ENCODE assay signal across 23 cellular contexts in genomic region chr2:71462056-71462605, GRCh38. TPM values are rescaled to one million over a fixed set of nuclear protein-coding genes. Genes with fewer than 3 reads are reported as not detected.
DNase-seq lines count a peak whose midpoint lies in the region; ATAC-seq, FAIRE-seq and TF ChIP-seq lines count a peak whose summit lies in the region.
"Had no signal": no experiment of that assay in that cellular context is flagged by ENCODE, and none has a peak within 500 bp of the region (broad histone marks: within the 10 kb centered on the region; RNA-seq: fewer than 3 reads in every experiment).

No MANE protein-coding gene starts in this region.

- no peak overlapping the region for H3K4me2 ChIP-seq in H1 (ENCODE audit: insufficient read depth in 1 of 2, low read depth in 2 of 2, low read length in 2 of 2)
- H3K4me2 ChIP-seq in neuronal stem cell (ENCODE audit: insufficient read depth, low read length, poor library complexity, severe bottlenecking), result no peak overlapping the region

- H3K4me1 ChIP-seq in H1 (replicated peaks in 1 of 4; ENCODE audit: control insufficient read depth in 3 of 4, insufficient read depth in 4 of 4, low read length in 3 of 4) (peaks cover 0 to 20% (median 7%) of the 10 kb centered on the region in 4 experiments; a peak in 5 of 7 replicates), neuronal stem cell (ENCODE audit: control insufficient read depth in 2 of 2, insufficient read depth in 1 of 2, low read depth in 1 of 2, low read length in 2 of 2) (peaks cover 11 to 12% of the 10 kb centered on the region in 2 donors)
- H3K4me1 ChIP-seq: HAP-1 had no signal

- no peak overlapping the region for H3K23ac ChIP-seq in H1 (ENCODE audit: insufficient read length)
- H3K23ac ChIP-seq in neuronal stem cell (ENCODE audit: low read depth, low read length, poor library complexity), result no peak overlapping the region

- H2BK5ac ChIP-seq in H1 (ENCODE audit: low read depth, low read length) (no peak overlapping the region), neuronal stem cell (ENCODE audit: low read length) (no peak overlapping the region)

- H2AK5ac ChIP-seq in H1 (ENCODE audit: low read depth, low read length) (no peak overlapping the region), neuronal stem cell (ENCODE audit: low read depth, low read length) (no peak overlapping the region)

- H3K36me3 ChIP-seq in H1 (ENCODE audit: control insufficient read depth in 2 of 4, insufficient read depth in 4 of 4, low read length in 3 of 4) (no peaks in the 10 kb centered on the region), neuronal stem cell (replicated peaks in 1 of 2; ENCODE audit: control insufficient read depth in 2 of 2, insufficient read depth in 2 of 2, low read length in 2 of 2) (no peaks in the 10 kb centered on the region)
- H3K36me3 ChIP-seq: HAP-1, Peyer's patch had no signal

- H3K79me1 ChIP-seq in H1 (ENCODE audit: low read depth, low read length), result no peaks in the 10 kb centered on the region
- no peaks in the 10 kb centered on the region for H3K79me1 ChIP-seq in neuronal stem cell (ENCODE audit: low read depth, low read length)

- peak overlapping the region; percentile 41; the same call in 1 of the 2 replicates for H2BK12ac ChIP-seq in H1 (ENCODE audit: low read depth, low read length)
- H2BK12ac ChIP-seq in neuronal stem cell (ENCODE audit: low read length), result peak overlapping the region; percentile 64

- peaks cover 15% of the 10 kb centered on the region; the same call in 1 of the 2 replicates for H3K23me2 ChIP-seq in H1 (ENCODE audit: low read depth, low read length)

- H3K27me3 ChIP-seq in H1 (replicated peaks in 1 of 4; ENCODE audit: control insufficient read depth in 3 of 4, extremely low read depth in 1 of 4, insufficient read depth in 3 of 4, low read length in 3 of 4) (peaks cover 34 to 80% (median 71%) of the 10 kb centered on the region in 4 experiments), neuronal stem cell (ENCODE audit: control insufficient read depth in 3 of 3, insufficient read depth in 3 of 3, low read depth in 1 of 3, low read length in 3 of 3) (peaks cover 15 to 60% (median 35%) of the 10 kb centered on the region in 3 experiments)
- H3K27me3 ChIP-seq: Peyer's patch, SJSA1 had no signal

- 0 out of 2 replicates have a peak overlapping the region, but pooled peaks have one; percentile 38 for H2BK15ac ChIP-seq in H1 (ENCODE audit: low read length)
- no peak overlapping the region for H2BK15ac ChIP-seq in neuronal stem cell (ENCODE audit: low read length)

- H3K56ac ChIP-seq in H1 (replicated peaks; ENCODE audit: insufficient read length, low read depth, low read length), result no peak overlapping the region

- H4K8ac ChIP-seq in H1 (ENCODE audit: extremely low read depth, insufficient read depth, low read length), result no peak overlapping the region
- H4K8ac ChIP-seq in neuronal stem cell (ENCODE audit: low read depth, low read length), result no peak overlapping the region

- no peak overlapping the region for H3K27ac ChIP-seq in H1 (ENCODE audit: low read depth, low read length)
- no peak overlapping the region for H3K27ac ChIP-seq in neuronal stem cell (replicated peaks; ENCODE audit: low read length)
- H3K27ac ChIP-seq: HL-60, Peyer's patch, SJSA1 had no signal

- no peak for ATAC-seq in left ventricle myocardium superior
- ATAC-seq in left cardiac atrium, result no peak
- ATAC-seq in GM21515 (IDR thresholded peaks at IDR 0.05; ENCODE audit: unreplicated experiment), result no peak
- ATAC-seq: GM12878 had no signal

- intact Hi-C loops in left ventricle myocardium superior (cut with micrococcal nuclease) (loop anchor here (5.0 kb wide), 1 partner anchor 45 kb away; no protein-coding TSS in a partner anchor), left cardiac atrium (cut with DNase I) (loop anchor here in 1 of 2 donors (10.0 kb wide), 1 partner anchor 53 kb away; no protein-coding TSS in a partner anchor)

- H3K4ac ChIP-seq in H1 (replicated peaks; ENCODE audit: insufficient read length, low read depth, low read length), result no peak overlapping the region
- H3K4ac ChIP-seq in neuronal stem cell (ENCODE audit: low read length), result no peak overlapping the region

- no peak overlapping the region for H4K5ac ChIP-seq in H1 (ENCODE audit: insufficient read length, low read depth, low read length)

- H4K20me1 ChIP-seq in H1 (replicated peaks in 1 of 2; ENCODE audit: control insufficient read depth in 1 of 2, insufficient read depth in 2 of 2, low read length in 2 of 2), result peaks cover 11 to 13% of the 10 kb centered on the region in 2 experiments

- no peak overlapping the region for H2BK20ac ChIP-seq in H1 (ENCODE audit: low read length)

- TF ChIP-seq POLR2A in H1 (IDR thresholded peaks at IDR 0.05; ENCODE audit: control extremely low read depth in 1 of 2, low read depth in 2 of 2, low read length in 2 of 2), result no peak

- no peak overlapping the region for H3K9ac ChIP-seq in H1 (replicated peaks in 1 of 4; ENCODE audit: extremely low read depth in 1 of 4, low read depth in 3 of 4, low read length in 3 of 4)
- H3K9ac ChIP-seq in neuronal stem cell (ENCODE audit: low read depth, low read length, poor library complexity), result no peak overlapping the region

- TF ChIP-seq EP300 in H1 (IDR thresholded peaks at IDR 0.05; ENCODE audit: borderline replicate concordance in 1 of 2, low read depth in 2 of 2, low read length in 2 of 2), result no peak

- H3K9me3 ChIP-seq in H1 (ENCODE audit: insufficient read depth in 2 of 2, low read depth in 1 of 2, low read length in 1 of 2) (no peaks in the 10 kb centered on the region), neuronal stem cell (replicated peaks in 1 of 2; ENCODE audit: control insufficient read depth in 2 of 2, insufficient read depth in 1 of 2, low read depth in 1 of 2, low read length in 2 of 2) (peaks cover 0 to 7% of the 10 kb centered on the region in 2 donors)
- H3K9me3 ChIP-seq: HAP-1, SJSA1 had no signal

- H3K4me3 ChIP-seq in H1 (ENCODE audit: extremely low read depth in 1 of 4, insufficient read depth in 2 of 4, low read depth in 3 of 4, low read length in 4 of 4) (no peak overlapping the region), neuronal stem cell (ENCODE audit: low read length in 2 of 2) (no peak overlapping the region)
- H3K4me3 ChIP-seq: GM12878, HAP-1, Peyer's patch, SJSA1 had no signal

- no peak for TF ChIP-seq CTCF in H1 (IDR thresholded peaks at IDR 0.05; ENCODE audit: control extremely low read depth in 1 of 3, insufficient read depth in 1 of 3, low read depth in 1 of 3, low read length in 3 of 3)

- H2BK120ac ChIP-seq in H1 (replicated peaks; ENCODE audit: low read depth, low read length), result no peak overlapping the region
- H2BK120ac ChIP-seq in neuronal stem cell (ENCODE audit: low read depth, low read length), result no peak overlapping the region

- WGBS in H1 (ENCODE audit: extremely low coverage in 1 of 2, insufficient coverage in 1 of 2, insufficient read length in 1 of 2, insufficient replicate concordance in 2 of 2, low coverage in 1 of 2, low lambda C conversion rate in 2 of 2, missing lambda C conversion rate in 1 of 2), 2 experiments, result 84% methylated on average over 7 of the region's 8 CpGs; no CpG with 5 or more reads in 1 of the 2 experiments
- WGBS in neuronal stem cell (ENCODE audit: extremely low coverage in 2 of 2, insufficient read length in 2 of 2, insufficient replicate concordance in 1 of 2), 2 donors, result no CpG with 5 or more reads among the region's 8 CpGs

- H3K14ac ChIP-seq in H1 (ENCODE audit: insufficient read length) (no peak overlapping the region), neuronal stem cell (ENCODE audit: low read length) (no peak overlapping the region)

- CTCF ChIA-PET in H1 (lab: Charles Lee; ENCODE audit: partially characterized antibody), result interaction anchor here (0.6 to 11.9 kb wide), 19 partner anchors 7 to 318 kb away, joined by 3 to 238 read pairs (median 5); partner anchors contain the start of gene DYSF

- POLR2A ChIA-PET in H1 (lab: Charles Lee; ENCODE audit: partially characterized antibody), result interaction anchor here (1.0 to 1.2 kb wide), 3 partner anchors 8 to 130 kb away, joined by 3 to 4 read pairs (median 4); partner anchors contain the start of gene DYSF

- H3K18ac ChIP-seq in H1 (ENCODE audit: extremely low read depth, low read length) (no peak overlapping the region), neuronal stem cell (ENCODE audit: low read length) (peak overlapping the region; percentile 25)

- no peak for TF ChIP-seq RAD21 in H1 (IDR thresholded peaks at IDR 0.05 in 1 of 2, conservative IDR thresholded peaks at IDR 0.05 in 1 of 2; ENCODE audit: low read depth in 2 of 2, low read length in 2 of 2)

- no peaks in the 10 kb centered on the region for H3K79me2 ChIP-seq in H1 (ENCODE audit: control insufficient read depth in 1 of 2, insufficient read depth in 2 of 2, low read length in 2 of 2)

- no peak overlapping the region for H2AFZ ChIP-seq in H1 (ENCODE audit: low read length)
- H2AFZ ChIP-seq in neuronal stem cell (ENCODE audit: low read length), result no peak overlapping the region

- H4K91ac ChIP-seq in H1 (replicated peaks; ENCODE audit: insufficient read length, low read length), result no peak overlapping the region
- H4K91ac ChIP-seq in neuronal stem cell (ENCODE audit: low read depth, low read length, poor library complexity), result no peak overlapping the region

- FAIRE-seq in H1 (lab: Jason Lieb, UNC), result no peak
- FAIRE-seq: GM12878 had no signal

- DNase-seq in left ventricle myocardium superior, result peak; percentile 46
- no peak for DNase-seq in left cardiac atrium
- peak in 1 of 2 experiments; percentile 39 for DNase-seq in H1 (ENCODE audit: low read depth in 1 of 2, low spot score in 2 of 2)
- DNase-seq in neuronal stem cell (ENCODE audit: low spot score), result no peak
- DNase-seq in GM19240 (ENCODE audit: insufficient read length, low spot score), result no peak
- DNase-seq in C1 segment of cervical spinal cord (lab: John Stamatoyannopoulos, UW), result no peak
- DNase-seq: CD4-positive, alpha-beta T cell; COR-L47; DND-41; KG1; NCI-H1105; NCI-H146; NCI-H2029; NCI-H2171; NCI-H345; NCI-H524 treated with DMSO at 0.1 percent for 48 hours had no signal

TF ChIP-seq in H1, 55 proteins besides CTCF, POLR2A, EP300 and RAD21 (continues in another document):
- TF ChIP-seq SUZ12 (IDR thresholded peaks at IDR 0.05; ENCODE audit: low read length), result peak; percentile 19; the same call in 1 of the 2 replicates
- TF ChIP-seq CBX5 (IDR thresholded peaks at IDR 0.05; ENCODE audit: low read depth, low read length), result no peak
- TF ChIP-seq CHD2 (IDR thresholded peaks at IDR 0.05; ENCODE audit: low read length), result no peak

RNA-seq across cellular contexts. Expression of gene DYSF, which starts 8.8 kb away (rescaled TPM):
- 49.2 TPM for total RNA-seq in left ventricle myocardium superior
- 10 to 100 TPM; 36.8 to 45.8 TPM for total RNA-seq in left cardiac atrium
- total RNA-seq in H1 (2021; fragmentation: NEBNext Ultra II Directional; extraction: Animal tissue kit (Norgen Biotek cat#: 25700)), result 7.1 and 8.5 TPM in 2 replicates
- 5.8 and 6.6 TPM in 2 replicates for polyA plus RNA-seq in H1 (2011; rRNA removed)
- polyA plus RNA-seq in H1 (2011; cell fraction: cytosol; rRNA removed), result 2.5 TPM
- 9.9 TPM for polyA plus RNA-seq in H1 (2011; cell fraction: nucleus; rRNA removed)
- 6.1 to 8.1 TPM (median 7.4 TPM) in 4 replicates for polyA plus RNA-seq in H1 (2012, experiment 1 of 2)
- polyA plus RNA-seq in H1 (2012, experiment 2 of 2), result 6.2 TPM
- 4.5 TPM for polyA plus RNA-seq in H1 (2013, experiment 1 of 2)
- 3.6 TPM for polyA plus RNA-seq in H1 (2013, experiment 2 of 2)
- polyA minus RNA-seq in H1 (2011; rRNA and poly(A)+ RNA removed), result 7.3 and 8.0 TPM in 2 replicates
- polyA minus RNA-seq in H1 (2011; cell fraction: cytosol; rRNA and poly(A)+ RNA removed), result 6.2 TPM
- polyA minus RNA-seq in H1 (2011; cell fraction: nucleus; rRNA and poly(A)+ RNA removed), result 6.8 TPM
- 0.43 TPM for polyA plus RNA-seq in neuronal stem cell (2013, experiment 1 of 2)
- 0.35 TPM for polyA plus RNA-seq in neuronal stem cell (2013, experiment 2 of 2)
- total RNA-seq: HT-29 had no signal
